Comparison of ENCODE assay signal across 11 cellular contexts in genomic region chr6:4459032-4459431, GRCh38.
DNase-seq lines count a peak whose midpoint lies in the region; ATAC-seq and TF ChIP-seq lines count a peak whose summit lies in the region.
"Had no signal": no experiment of that assay in that cellular context is flagged by ENCODE, and none has a peak within 500 bp of the region (broad histone marks: within the 10 kb centered on the region; RNA-seq: fewer than 3 reads in every experiment).

No MANE protein-coding gene starts in this region.

- peak overlapping the region; percentile 27; the same call in 1 of the 2 replicates for H3K27ac ChIP-seq in PC-9

- H3K9me2 ChIP-seq in PC-9 (ENCODE audit: insufficient read depth): no peaks in the 10 kb centered on the region

- no peak overlapping the region for H3K4me2 ChIP-seq in PC-9

- H3K36me3 ChIP-seq in PC-9 (ENCODE audit: low read depth): no peaks in the 10 kb centered on the region

- H3K4me3 ChIP-seq in PC-9: no peak overlapping the region
- H3K4me3 ChIP-seq in epithelial cell of esophagus (ENCODE audit: low read length): no peak overlapping the region
- H3K4me3 ChIP-seq: GM12878 had no signal

- no peak overlapping the region for H2AFZ ChIP-seq in PC-9

- intact Hi-C loops in PC-9 (cut with micrococcal nuclease; ENCODE audit: unreplicated experiment): loop anchor here (10.0 kb wide), 1 partner anchor 144 kb away; no protein-coding TSS in a partner anchor

- POLR2A ChIA-PET in PC-9 (lab: Charles Lee; ENCODE audit: unreplicated experiment): no interaction called here

- no peaks in the 10 kb centered on the region for H3K9me3 ChIP-seq in PC-9 (ENCODE audit: insufficient read depth, low read depth)

- 0 out of 2 replicates have a peak, but pooled peaks cover 9% of the 10 kb centered on the region for H3F3A ChIP-seq in PC-9 (ENCODE audit: insufficient read depth, low read depth)

- no peaks in the 10 kb centered on the region for H3K79me2 ChIP-seq in PC-9 (ENCODE audit: low read depth)

- ATAC-seq in GM18517 (IDR thresholded peaks at IDR 0.05; ENCODE audit: unreplicated experiment): no peak
- no peak for ATAC-seq in HG03378 (IDR thresholded peaks at IDR 0.05; ENCODE audit: unreplicated experiment)
- ATAC-seq: GM12878 had no signal

- H3K27me3 ChIP-seq in PC-9 (ENCODE audit: insufficient read depth, low read depth): no peaks in the 10 kb centered on the region

- TF ChIP-seq CTCF in PC-9 (conservative IDR thresholded peaks at IDR 0.05) (no peak), epithelial cell of esophagus (IDR thresholded peaks at IDR 0.05; ENCODE audit: insufficient read depth, low read depth, low read length, missing control alignments) (no peak)

- H3K4me1 ChIP-seq in PC-9 (replicated peaks; ENCODE audit: insufficient read depth): peaks cover 6% of the 10 kb centered on the region

- CTCF ChIA-PET in PC-9 (lab: Charles Lee): no interaction called here

- H4K20me1 ChIP-seq in PC-9 (ENCODE audit: insufficient read depth): no peaks in the 10 kb centered on the region

- no TSS peak for BruUV-seq in PC-9 (replicated peaks; lab: Mats Ljungman, UMichigan)

- peak; percentile 81 for DNase-seq in GM03348 (ENCODE audit: low spot score)
- DNase-seq in PC-9: peak; percentile 43 to 80
- DNase-seq in epithelial cell of esophagus (ENCODE audit: low read depth): peak; percentile 91
- DNase-seq in pulmonary artery endothelial cell (ENCODE audit: low read depth, low spot score): peak; percentile 87
- DNase-seq in NCI-H82 treated with DMSO at 0.1 percent for 48 hours (lab: John Stamatoyannopoulos, UW; ENCODE audit: unreplicated experiment): no peak
- DNase-seq in activated T-cell treated with anti-CD3 and anti-CD28 coated beads, Interleukin-2, amount 50 U/mL, for 1 hour: no peak
- DNase-seq: activated T-cell treated with anti-CD3 and anti-CD28 coated beads for 4 hours, naive B cell had no signal

Comparison
In these comparisons a context has a peak if more than half of its experiments do, and no peak if none do; other contexts are left out.
1. DNase-seq: peak in GM03348 (single experiment), PC-9 (2 of 2), epithelial cell of esophagus (single experiment) and pulmonary artery endothelial cell (single experiment); none in NCI-H82 treated with DMSO at 0.1 percent for 48 hours (single experiment) and activated T-cell treated with anti-CD3 and anti-CD28 coated beads, Interleukin-2, amount 50 U/mL, for 1 hour (single experiment).